ENCODE assay signal across 28 cellular contexts in the genomic region with DNA sequence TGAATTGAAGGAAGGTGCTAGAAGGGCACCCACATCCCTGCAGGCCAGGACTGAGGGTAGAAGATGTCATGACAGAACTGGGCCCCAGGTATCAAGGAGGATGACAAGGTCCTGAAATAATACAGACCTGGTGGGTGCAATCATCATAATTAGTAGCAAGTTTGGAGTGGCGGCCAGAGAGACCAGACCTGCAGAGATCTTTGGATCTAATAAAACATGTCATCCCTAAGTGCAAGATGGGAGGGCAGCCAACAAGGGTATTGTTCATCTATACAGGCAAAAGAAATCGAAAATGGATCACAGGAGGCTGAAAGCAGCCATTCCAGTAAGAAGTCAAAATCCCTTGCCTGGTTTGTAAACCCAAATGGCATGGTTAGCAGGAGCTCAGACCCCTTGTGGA.
"Had no signal": no experiment of that assay in that cellular context is flagged by ENCODE, and none has a peak within 500 bp of the region (broad histone marks: within the 10 kb centered on the region; RNA-seq: fewer than 3 reads in every experiment).

No MANE protein-coding gene starts in this region.

- H3K4me3 ChIP-seq: ascending aorta, breast epithelium, cardiac muscle cell, colonic mucosa, gastrocnemius medialis, heart left ventricle had no signal

- H3K27me3 Mint-ChIP-seq: activated CD4-positive, alpha-beta memory T cell treated with anti-CD3 and anti-CD28 coated beads for 36 hours; activated CD4-positive, alpha-beta T cell treated with anti-CD3 and anti-CD28 coated beads, Interleukin-2, amount 10 ng/mL, durations not matched to agents 24 days and 14 days; activated naive CD8-positive, alpha-beta T cell treated with anti-CD3 and anti-CD28 coated beads, Interleukin-2, amount 10 ng/mL, durations not matched to agents 7 days and 5 days; activated T-cell treated with anti-CD3 and anti-CD28 coated beads, Interleukin-2, amount 50 U/mL, for 24 hours had no signal

- H3K36me3 ChIP-seq: breast epithelium, cardiac muscle cell, colonic mucosa, gastrocnemius medialis had no signal

- H3K27ac ChIP-seq: ascending aorta, breast epithelium, cardiac muscle cell, colonic mucosa, foreskin keratinocyte, gastrocnemius medialis, heart left ventricle had no signal

- H3K36me3 Mint-ChIP-seq: activated CD4-positive, alpha-beta memory T cell treated with anti-CD3 and anti-CD28 coated beads for 36 hours; brain had no signal

- DNase-seq: activated CD4-positive, alpha-beta memory T cell treated with anti-CD3 and anti-CD28 coated beads for 36 hours; activated CD4-positive, alpha-beta T cell treated with anti-CD3 and anti-CD28 coated beads for 36 hours; activated CD4-positive, alpha-beta T cell treated with anti-CD3 and anti-CD28 coated beads, Interleukin-2, amount 10 ng/mL, durations not matched to agents 24 days and 14 days; activated CD4-positive, CD25-positive, alpha-beta regulatory T cell; activated CD4-positive, CD25-positive, alpha-beta regulatory T cell treated with anti-CD3 and anti-CD28 coated beads, Interleukin-2, amount 50 U/mL, for 72 hours; activated CD8-positive, alpha-beta memory T cell treated with anti-CD3 and anti-CD28 coated beads, Interleukin-2, amount 50 U/mL, for 48 hours; activated gamma-delta T cell; activated naive CD4-positive, alpha-beta T cell; activated naive CD4-positive, alpha-beta T cell treated with anti-CD3 and anti-CD28 coated beads, Interleukin-2, amount 10 ng/mL, durations not matched to agents 7 days and 5 days; activated naive CD8-positive, alpha-beta T cell treated with anti-CD3 and anti-CD28 coated beads, Interleukin-2, amount 10 ng/mL, durations not matched to agents 7 days and 5 days; activated T-cell treated with anti-CD3 and anti-CD28 coated beads for 4 hours; activated T-cell treated with anti-CD3 and anti-CD28 coated beads, Interleukin-2, amount 50 U/mL, for 24 hours; activated T-cell treated with anti-CD3 and anti-CD28 coated beads, Interleukin-2, amount 50 U/mL, for 72 hours; central memory CD4-positive, alpha-beta T cell; cerebellar nuclear complex; colonic mucosa; effector CD8-positive, alpha-beta T cell; foreskin keratinocyte; gastrocnemius medialis; glutamatergic neuron; heart left ventricle; T-helper 2 cell had no signal

- H3K4me3 Mint-ChIP-seq: activated CD4-positive, alpha-beta memory T cell treated with anti-CD3 and anti-CD28 coated beads for 36 hours; activated CD4-positive, alpha-beta T cell treated with anti-CD3 and anti-CD28 coated beads for 36 hours; activated CD4-positive, alpha-beta T cell treated with anti-CD3 and anti-CD28 coated beads, Interleukin-2, amount 10 ng/mL, durations not matched to agents 24 days and 14 days; activated naive CD4-positive, alpha-beta T cell treated with anti-CD3 and anti-CD28 coated beads, Interleukin-2, amount 10 ng/mL, durations not matched to agents 7 days and 5 days; activated naive CD8-positive, alpha-beta T cell treated with anti-CD3 and anti-CD28 coated beads, Interleukin-2, amount 10 ng/mL, durations not matched to agents 7 days and 5 days; activated T-cell treated with anti-CD3 and anti-CD28 coated beads, Interleukin-2, amount 50 U/mL, for 24 hours; activated T-cell treated with anti-CD3 and anti-CD28 coated beads, Interleukin-2, amount 50 U/mL, for 72 hours; brain had no signal

- H3K27ac Mint-ChIP-seq: activated CD4-positive, alpha-beta memory T cell treated with anti-CD3 and anti-CD28 coated beads for 36 hours; activated CD4-positive, alpha-beta T cell treated with anti-CD3 and anti-CD28 coated beads for 36 hours; activated CD4-positive, alpha-beta T cell treated with anti-CD3 and anti-CD28 coated beads, Interleukin-2, amount 10 ng/mL, durations not matched to agents 24 days and 14 days; activated naive CD4-positive, alpha-beta T cell treated with anti-CD3 and anti-CD28 coated beads, Interleukin-2, amount 10 ng/mL, durations not matched to agents 7 days and 5 days; activated naive CD4-positive, alpha-beta T cell treated with anti-CD3 and anti-CD28 coated beads, Interleukin-2, amount 50 U/mL, for 72 hours; activated naive CD8-positive, alpha-beta T cell treated with anti-CD3 and anti-CD28 coated beads, Interleukin-2, amount 10 ng/mL, durations not matched to agents 7 days and 5 days; activated T-cell treated with anti-CD3 and anti-CD28 coated beads, Interleukin-2, amount 50 U/mL, for 24 hours; activated T-cell treated with anti-CD3 and anti-CD28 coated beads, Interleukin-2, amount 50 U/mL, for 72 hours; brain had no signal

- ATAC-seq: activated CD4-positive, alpha-beta T cell treated with anti-CD3 and anti-CD28 coated beads for 36 hours; activated naive CD4-positive, alpha-beta T cell treated with anti-CD3 and anti-CD28 coated beads, Interleukin-2, amount 50 U/mL, for 72 hours; activated T-cell treated with anti-CD3 and anti-CD28 coated beads, Interleukin-2, amount 50 U/mL, for 72 hours; esophagus mucosa; foreskin keratinocyte; gastrocnemius medialis; heart left ventricle had no signal

- H3K27me3 ChIP-seq: ascending aorta, breast epithelium, cardiac muscle cell, colonic mucosa, foreskin keratinocyte, gastrocnemius medialis, heart left ventricle had no signal

- H3K9me3 Mint-ChIP-seq: activated CD4-positive, alpha-beta memory T cell treated with anti-CD3 and anti-CD28 coated beads for 36 hours; activated CD4-positive, alpha-beta T cell treated with anti-CD3 and anti-CD28 coated beads, Interleukin-2, amount 10 ng/mL, durations not matched to agents 24 days and 14 days; activated naive CD4-positive, alpha-beta T cell treated with anti-CD3 and anti-CD28 coated beads, Interleukin-2, amount 10 ng/mL, durations not matched to agents 7 days and 5 days; activated naive CD8-positive, alpha-beta T cell treated with anti-CD3 and anti-CD28 coated beads, Interleukin-2, amount 10 ng/mL, durations not matched to agents 7 days and 5 days; activated T-cell treated with anti-CD3 and anti-CD28 coated beads, Interleukin-2, amount 50 U/mL, for 24 hours had no signal

- H3K4me1 Mint-ChIP-seq: activated CD4-positive, alpha-beta T cell treated with anti-CD3 and anti-CD28 coated beads for 36 hours; activated CD4-positive, alpha-beta T cell treated with anti-CD3 and anti-CD28 coated beads, Interleukin-2, amount 10 ng/mL, durations not matched to agents 24 days and 14 days; activated naive CD4-positive, alpha-beta T cell treated with anti-CD3 and anti-CD28 coated beads, Interleukin-2, amount 10 ng/mL, durations not matched to agents 7 days and 5 days; activated naive CD8-positive, alpha-beta T cell treated with anti-CD3 and anti-CD28 coated beads, Interleukin-2, amount 10 ng/mL, durations not matched to agents 7 days and 5 days; brain had no signal

- H3K9me3 ChIP-seq: ascending aorta, breast epithelium, colonic mucosa, gastrocnemius medialis, heart left ventricle had no signal

- H3K4me1 ChIP-seq: ascending aorta, breast epithelium, colonic mucosa, foreskin keratinocyte, gastrocnemius medialis, heart left ventricle had no signal
